ENCODE assay signal across 14 cellular contexts in the genomic region with DNA sequence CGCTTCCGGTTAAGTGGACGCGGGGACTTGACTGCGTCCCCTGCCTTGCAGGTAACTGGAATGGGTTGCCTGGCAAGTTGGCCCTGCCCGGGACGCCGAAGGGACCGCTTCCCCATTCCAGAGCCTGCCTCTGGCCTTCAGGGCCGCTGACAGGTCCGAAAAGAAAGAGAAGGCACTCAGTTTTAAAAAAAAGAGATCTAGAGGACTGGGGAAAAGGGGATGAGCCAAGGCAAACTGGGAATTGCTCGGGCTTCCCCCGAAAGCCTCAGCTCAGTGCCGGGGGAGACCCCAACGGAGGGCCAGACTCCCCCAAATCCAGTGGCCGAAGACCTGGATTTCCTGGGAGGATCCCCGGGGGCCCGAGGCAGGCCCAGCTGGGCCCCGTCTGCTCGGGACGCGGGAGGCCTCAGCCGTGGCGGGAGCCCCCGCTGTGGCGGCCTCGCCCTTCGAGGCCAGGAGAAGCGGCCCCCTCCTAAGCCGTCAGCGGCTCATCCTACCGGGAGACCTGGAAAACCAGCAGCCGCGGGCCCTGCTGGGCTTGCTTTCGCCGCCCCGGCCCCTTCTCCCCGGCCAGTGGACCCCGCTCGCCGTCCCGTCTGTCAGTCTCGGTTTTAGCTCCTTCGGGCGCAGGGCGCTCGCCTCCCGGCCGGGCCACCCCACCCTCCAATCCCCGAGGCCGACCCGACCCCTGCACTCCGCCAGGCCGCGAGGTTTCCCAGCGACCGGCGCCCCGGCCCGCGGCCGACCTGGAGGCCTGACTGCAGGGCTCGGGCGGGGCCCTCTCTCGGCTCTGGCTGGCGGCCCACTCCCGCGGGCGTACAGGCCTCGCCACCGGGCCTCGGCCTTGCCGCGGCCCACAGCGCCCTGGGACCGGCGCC. TPM values are rescaled to one million over a fixed set of nuclear protein-coding genes. Genes with fewer than 3 reads are reported as not detected.
DNase-seq lines count a peak whose midpoint lies in the region; ATAC-seq and TF ChIP-seq lines count a peak whose summit lies in the region.
"Had no signal": no experiment of that assay in that cellular context is flagged by ENCODE, and none has a peak within 500 bp of the region (broad histone marks: within the 10 kb centered on the region; RNA-seq: fewer than 3 reads in every experiment).

No MANE protein-coding gene starts in this region.

- no peak overlapping the region for H4K8ac ChIP-seq in mesenchymal stem cell (ENCODE audit: low read length)

- H3K36me3 ChIP-seq in SK-N-SH (replicated peaks in 1 of 2; ENCODE audit: control insufficient read depth in 1 of 2, insufficient read depth in 2 of 2, low read length in 1 of 2) (no peaks in the 10 kb centered on the region), psoas muscle (ENCODE audit: insufficient read depth in 1 of 2, low read depth in 1 of 2) (no peaks in the 10 kb centered on the region), mesenchymal stem cell (ENCODE audit: control insufficient read depth in 1 of 2, insufficient read depth in 2 of 2, low read depth in 1 of 2, low read length in 2 of 2) (no peaks in the 10 kb centered on the region)

- H3K27ac ChIP-seq in SK-N-SH (ENCODE audit: low read depth in 2 of 2, low read length in 1 of 2) = no peak overlapping the region
- H3K27ac ChIP-seq in psoas muscle = no peak overlapping the region
- H3K27ac ChIP-seq in mesenchymal stem cell (ENCODE audit: low read length, poor library complexity, severe bottlenecking) = no peak overlapping the region

- H4K20me1 ChIP-seq in SK-N-SH (ENCODE audit: insufficient read depth) = no peaks in the 10 kb centered on the region

- WGBS in SK-N-SH (ENCODE audit: low lambda C conversion rate) = 16% methylated on average over 18 of the region's 77 CpGs
- WGBS in psoas muscle, 3 donors = 2% methylated on average over 61 to 77 of the region's 77 CpGs
- 12% methylated on average over 64 of the region's 77 CpGs for WGBS in mesenchymal stem cell

- no peak overlapping the region for H3K14ac ChIP-seq in mesenchymal stem cell (ENCODE audit: low read length in 2 of 2)

- H3F3A ChIP-seq in SK-N-SH (replicated peaks; ENCODE audit: insufficient read depth) = no peaks in the 10 kb centered on the region

- H4K91ac ChIP-seq in mesenchymal stem cell (ENCODE audit: low read length) = no peak overlapping the region

- intact Hi-C loops in psoas muscle (cut with DNase I) = no loop called here

- ATAC-seq in psoas muscle (peak in 1 of 4 donors; percentile 17), GM18502 (IDR thresholded peaks at IDR 0.05; ENCODE audit: poor library complexity, unreplicated experiment) (no peak), GM18907 (IDR thresholded peaks at IDR 0.05; ENCODE audit: unreplicated experiment) (no peak)

- peaks cover 66% of the 10 kb centered on the region for H3K27me3 ChIP-seq in SK-N-SH (ENCODE audit: insufficient read depth)
- peaks cover 8 to 99% (median 40%) of the 10 kb centered on the region in 3 donors for H3K27me3 ChIP-seq in psoas muscle (ENCODE audit: insufficient read depth in 3 of 3, low read length in 2 of 3)
- peaks cover 90 to 99% of the 10 kb centered on the region in 2 experiments for H3K27me3 ChIP-seq in mesenchymal stem cell (ENCODE audit: control insufficient read depth in 1 of 2, insufficient read depth in 1 of 2, low read length in 2 of 2)

- no peaks in the 10 kb centered on the region for H3K79me2 ChIP-seq in SK-N-SH (ENCODE audit: insufficient read depth)

- H2AFZ ChIP-seq in SK-N-SH (ENCODE audit: low read depth) = no peak overlapping the region
- H2AFZ ChIP-seq in mesenchymal stem cell (ENCODE audit: low read depth, low read length) = no peak overlapping the region

- CTCF ChIA-PET in SK-N-SH (lab: Yijun Ruan, JAX) = no interaction called here

- no peaks in the 10 kb centered on the region for H3K79me1 ChIP-seq in mesenchymal stem cell (replicated peaks; ENCODE audit: low read length, poor library complexity, severe bottlenecking)

- H3K18ac ChIP-seq in mesenchymal stem cell (ENCODE audit: low read depth in 1 of 2, low read length in 2 of 2) = no peak overlapping the region

- TF ChIP-seq EP300 in SK-N-SH (IDR thresholded peaks at IDR 0.05; ENCODE audit: borderline replicate concordance in 1 of 2, low read depth in 1 of 2, low read length in 1 of 2) = no peak

- H2BK12ac ChIP-seq in mesenchymal stem cell (ENCODE audit: low read length in 2 of 2) = no peak overlapping the region

- H3K4me1 ChIP-seq in SK-N-SH (ENCODE audit: control insufficient read depth in 1 of 2, insufficient read depth in 2 of 2, low read depth in 1 of 2, low read length in 1 of 2) (no peaks in the 10 kb centered on the region), psoas muscle (no peaks in the 10 kb centered on the region), mesenchymal stem cell (ENCODE audit: control insufficient read depth, insufficient read depth, low read depth, low read length) (peaks cover 8% of the 10 kb centered on the region)

- no peak overlapping the region for H2BK120ac ChIP-seq in mesenchymal stem cell (ENCODE audit: low read depth, low read length)

- DNase-seq in D341Med (ENCODE audit: low spot score) (peak; percentile 69), SK-N-SH (no peak), psoas muscle (no peak), mesenchymal stem cell (no peak), NCI-H1092 (lab: John Stamatoyannopoulos, UW) (no peak)
- DNase-seq: amygdala, C1 segment of cervical spinal cord, HCEC 1CT, KG1, NCI-H2029, nucleus accumbens had no signal

- no peak for TF ChIP-seq RAD21 in SK-N-SH (IDR thresholded peaks at IDR 0.05; ENCODE audit: low read length)

- H3K9me2 ChIP-seq in SK-N-SH = no peaks in the 10 kb centered on the region

- H3K9ac ChIP-seq in SK-N-SH = no peak overlapping the region
- H3K9ac ChIP-seq in mesenchymal stem cell (ENCODE audit: low read length) = no peak overlapping the region

- POLR2A ChIA-PET in SK-N-SH (lab: Yijun Ruan, JAX) = no interaction called here

- no peak overlapping the region for H2BK5ac ChIP-seq in mesenchymal stem cell (ENCODE audit: low read depth, low read length, poor library complexity, severe bottlenecking)

- H2AK5ac ChIP-seq in mesenchymal stem cell (ENCODE audit: low read length, severe bottlenecking) = no peak overlapping the region

- TF ChIP-seq CTCF in SK-N-SH (IDR thresholded peaks at IDR 0.05) (no peak), psoas muscle (IDR thresholded peaks at IDR 0.05) (no peak)

- H3K4ac ChIP-seq in mesenchymal stem cell (ENCODE audit: low read depth in 1 of 2, low read length in 2 of 2) = no peak overlapping the region

- H2BK15ac ChIP-seq in mesenchymal stem cell (ENCODE audit: low read depth, poor library complexity, severe bottlenecking) = no peak overlapping the region

- H3K9me3 ChIP-seq in SK-N-SH = no peaks in the 10 kb centered on the region
- no peaks in the 10 kb centered on the region for H3K9me3 ChIP-seq in iPS-18c (ENCODE audit: control insufficient read depth, insufficient read depth, low read length)
- no peaks in the 10 kb centered on the region for H3K9me3 ChIP-seq in psoas muscle
- H3K9me3 ChIP-seq in mesenchymal stem cell (ENCODE audit: control insufficient read depth, low read length) = peaks cover 5% of the 10 kb centered on the region

- H3K4me3 ChIP-seq in SK-N-SH (ENCODE audit: low read depth in 2 of 2, low read length in 1 of 2) = no peak overlapping the region
- peak overlapping the region; percentile 56 for H3K4me3 ChIP-seq in iPS-18c (ENCODE audit: insufficient read depth, low read depth, low read length)
- peak overlapping the region; percentile 48 for H3K4me3 ChIP-seq in psoas muscle
- H3K4me3 ChIP-seq in mesenchymal stem cell (ENCODE audit: insufficient read depth in 1 of 2, low read depth in 1 of 2, low read length in 2 of 2) = peak overlapping the region in 1 of 2 experiments; percentile 2

- 0 out of 2 replicates have a peak overlapping the region, but pooled peaks have one; percentile 11 for H3K4me2 ChIP-seq in SK-N-SH
- H3K4me2 ChIP-seq in mesenchymal stem cell (ENCODE audit: low read length, poor library complexity, severe bottlenecking) = no peak overlapping the region

- H3K23ac ChIP-seq in mesenchymal stem cell (ENCODE audit: low read length in 2 of 2) = no peak overlapping the region

TF ChIP-seq in SK-N-SH, 30 proteins besides CTCF, POLR2A, EP300 and RAD21:
- TF ChIP-seq POLR2AphosphoS5 (IDR thresholded peaks at IDR 0.05; ENCODE audit: low read depth, low read length) (no peak), EZH2phosphoT487 (IDR thresholded peaks at IDR 0.05; ENCODE audit: borderline replicate concordance, low read depth) (peak; percentile 34; the same call in 1 of the 2 replicates)
- TF ChIP-seq, protein P1, sequence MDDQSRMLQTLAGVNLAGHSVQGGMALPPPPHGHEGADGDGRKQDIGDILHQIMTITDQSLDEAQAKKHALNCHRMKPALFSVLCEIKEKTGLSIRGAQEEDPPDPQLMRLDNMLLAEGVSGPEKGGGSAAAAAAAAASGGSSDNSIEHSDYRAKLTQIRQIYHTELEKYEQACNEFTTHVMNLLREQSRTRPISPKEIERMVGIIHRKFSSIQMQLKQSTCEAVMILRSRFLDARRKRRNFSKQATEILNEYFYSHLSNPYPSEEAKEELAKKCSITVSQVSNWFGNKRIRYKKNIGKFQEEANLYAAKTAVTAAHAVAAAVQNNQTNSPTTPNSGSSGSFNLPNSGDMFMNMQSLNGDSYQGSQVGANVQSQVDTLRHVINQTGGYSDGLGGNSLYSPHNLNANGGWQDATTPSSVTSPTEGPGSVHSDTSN (IDR thresholded peaks at IDR 0.05) = no peak

RNA-seq across cellular contexts. Expression of a gene that starts 12.5 kb away (rescaled TPM):
- polyA plus RNA-seq in SK-N-SH (2012; rRNA removed) (not detected in 2 replicates), psoas muscle (not detected)
- polyA plus RNA-seq in SK-N-SH (2012; cell fraction: cytosol; rRNA removed) = not detected in 2 replicates
- not detected in 2 replicates for polyA plus RNA-seq in SK-N-SH (2012; cell fraction: nucleus; rRNA removed)
- not detected for total RNA-seq in psoas muscle
- polyA plus RNA-seq in mesenchymal stem cell (2013, experiment 1 of 2) = not detected
- polyA plus RNA-seq in mesenchymal stem cell (2013, experiment 2 of 2) = not detected

Comparison
In these comparisons a context has a peak if more than half of its experiments do, and no peak if none do; other contexts are left out.
1. H3K4me3 ChIP-seq: peak in iPS-18c (single experiment) and psoas muscle (single experiment); none in SK-N-SH (0 of 2).